12 cellular contexts compared by ENCODE assay signal in genomic region chr4:16056681-16057400, GRCh38. TPM values are rescaled to one million over a fixed set of nuclear protein-coding genes. Genes with fewer than 3 reads are reported as not detected.
DNase-seq lines count a peak whose midpoint lies in the region; ATAC-seq lines count a peak whose summit lies in the region.
"Had no signal": no experiment of that assay in that cellular context is flagged by ENCODE, and none has a peak within 500 bp of the region (broad histone marks: within the 10 kb centered on the region; RNA-seq: fewer than 3 reads in every experiment).

No MANE protein-coding gene starts in this region.

- no peaks in the 10 kb centered on the region for H3K9me3 ChIP-seq in BLaER1

- no peak for ATAC-seq in HG02938 (IDR thresholded peaks at IDR 0.05; ENCODE audit: unreplicated experiment)
- no peak for ATAC-seq in GM18498 (IDR thresholded peaks at IDR 0.05; ENCODE audit: unreplicated experiment)
- ATAC-seq in HG02642 (IDR thresholded peaks at IDR 0.05; ENCODE audit: poor library complexity, unreplicated experiment) = no peak
- ATAC-seq: naive thymus-derived CD8-positive, alpha-beta T cell had no signal

- no peaks in the 10 kb centered on the region for H3K36me3 ChIP-seq in BLaER1

- H3K27ac ChIP-seq in BLaER1 = 0 out of 2 replicates have a peak overlapping the region, but pooled peaks have one; percentile 35

- H3K4me2 ChIP-seq in BLaER1 = peak overlapping the region; percentile 76

- H3K4me3 ChIP-seq in BLaER1 = no peak overlapping the region

- H3K4me1 ChIP-seq in BLaER1 = peaks cover 30% of the 10 kb centered on the region

- no peaks in the 10 kb centered on the region for H3K27me3 ChIP-seq in BLaER1

- DNase-seq in NCI-H2029 (lab: John Stamatoyannopoulos, UW) (peak; percentile 16), astrocyte of the hippocampus (ENCODE audit: low read depth, low spot score) (peak; percentile 61), myocyte (ENCODE audit: low read depth) (peak; percentile 50), NCI-H2171 (lab: John Stamatoyannopoulos, UW) (no peak)
- DNase-seq: activated CD4-positive, alpha-beta T cell treated with anti-CD3 and anti-CD28 coated beads, Interleukin-2, amount 50 U/mL, for 48 hours; immature natural killer cell; naive thymus-derived CD8-positive, alpha-beta T cell had no signal

- no peaks in the 10 kb centered on the region for H4K20me1 ChIP-seq in BLaER1

- no peak overlapping the region for H3K9ac ChIP-seq in BLaER1

RNA-seq across cellular contexts. Expression of gene PROM1, which starts 27.0 kb away (rescaled TPM):
- total RNA-seq in myocyte = not detected in 2 replicates
- 0.20 TPM for polyA plus RNA-seq in myocyte (2012)
- total RNA-seq: naive thymus-derived CD8-positive, alpha-beta T cell; T-helper 1 cell treated with Interleukin-12 subunit alpha and Interleukin-12 subunit beta and Interleukin-4 antibody, amounts not matched to agents 30 ng/mL and 1 ng/mL, for 36 hours had no signal
- polyA plus RNA-seq: naive thymus-derived CD8-positive, alpha-beta T cell had no signal
